In genomic region chr14:60648934-60649814, GRCh38 we compare ENCODE assay signal across 8 cellular contexts. TPM values are rescaled to one million over a fixed set of nuclear protein-coding genes. Genes with fewer than 3 reads are reported as not detected.
DNase-seq lines count a peak whose midpoint lies in the region; ATAC-seq and TF ChIP-seq lines count a peak whose summit lies in the region.

Gene SIX1, minus strand, starts transcription at chr14:60649477. Its CDS starts 288 bp downstream, at chr14:60649189.

- H3K4me1 Mint-ChIP-seq in natural killer cell, result peaks cover 29 to 42% of the 10 kb centered on the region in 2 donors

- peak within 1 kb of the TSS; percentile 92 for H3K4me2 ChIP-seq in fibroblast of lung (ENCODE audit: extremely low read depth, insufficient read depth, low read length)

- CTCF ChIA-PET in GM10248 (lab: Yijun Ruan, JAX), result no interaction called here

- POLR2A ChIA-PET in GM10248 (lab: Yijun Ruan, JAX), result no interaction called here

- H4K20me1 ChIP-seq in fibroblast of lung (ENCODE audit: control insufficient read depth, extremely low read depth, insufficient read depth, low read length), result no peaks in the 10 kb centered on the region

- H3K9me3 ChIP-seq in fibroblast of lung (ENCODE audit: control insufficient read depth, insufficient read depth, low read depth, low read length), result no peaks in the 10 kb centered on the region

- H3K27me3 Mint-ChIP-seq in natural killer cell (ENCODE audit: low read depth in 2 of 2), result peaks cover 68 to 86% of the 10 kb centered on the region in 2 donors

- H3K36me3 ChIP-seq in fibroblast of lung (ENCODE audit: control insufficient read depth, insufficient read depth, low read length), result no peaks in the 10 kb centered on the region

- H3K9me3 Mint-ChIP-seq in natural killer cell, result no peaks in the 10 kb centered on the region

- intact Hi-C loops in natural killer cell (cut with micrococcal nuclease), result no loop called here

- H3K79me2 ChIP-seq in fibroblast of lung (ENCODE audit: control insufficient read depth, insufficient read depth, low read length), result peaks cover 25% of the 10 kb centered on the region

- peaks cover 56% of the 10 kb centered on the region for H3K27me3 ChIP-seq in fibroblast of lung (ENCODE audit: control insufficient read depth, insufficient read depth, low read length)

- H3K27ac ChIP-seq in VCaP (peak within 1 kb of the TSS; percentile 64), fibroblast of lung (ENCODE audit: insufficient read depth, low read length) (peak within 1 kb of the TSS; percentile 55)

- DNase-seq in GM10248 (ENCODE audit: extremely low spot score), result peak; percentile 69
- DNase-seq in NCI-H2081 treated with DMSO at 0.1 percent for 48 hours (lab: John Stamatoyannopoulos, UW), result peak; percentile 53
- peak; percentile 90 to 93 for DNase-seq in fibroblast of lung (ENCODE audit: low read depth in 2 of 2)
- DNase-seq in natural killer cell, result no peak
- no peak for DNase-seq in NK-92 treated with Interleukin-12 subunit alpha and Interleukin-12 subunit beta, amount 100 ng/mL, for 24 hours (lab: John Stamatoyannopoulos, UW)

- no peaks in the 10 kb centered on the region for H3K36me3 Mint-ChIP-seq in natural killer cell

- peak within 1 kb of the TSS; percentile 63 for H3K9ac ChIP-seq in fibroblast of lung (ENCODE audit: insufficient read depth, low read length)

- TF ChIP-seq CTCF in GM10248 (IDR thresholded peaks at IDR 0.05; ENCODE audit: control extremely low read depth, extremely low read depth, low read depth, missing control alignments), result no peak
- no peak for TF ChIP-seq CTCF in VCaP (conservative IDR thresholded peaks at IDR 0.05)
- TF ChIP-seq CTCF in fibroblast of lung (conservative IDR thresholded peaks at IDR 0.05 in 1 of 2, IDR thresholded peaks at IDR 0.05 in 1 of 2; ENCODE audit: low read depth in 1 of 2, low read length in 2 of 2), result no peak
- TF ChIP-seq CTCF in natural killer cell (IDR thresholded peaks at IDR 0.05), result no peak

- no peak within 1 kb of the TSS for H3K27ac Mint-ChIP-seq in natural killer cell

- peaks cover 5% of the 10 kb centered on the region for H3K4me1 ChIP-seq in fibroblast of lung (ENCODE audit: control insufficient read depth, extremely low read depth, insufficient read depth, low read length)

- H3K4me3 ChIP-seq in fibroblast of lung (replicated peaks in 1 of 4; ENCODE audit: control extremely low read depth in 1 of 4, insufficient read depth in 1 of 4, low read depth in 3 of 4, low read length in 4 of 4), result peak within 1 kb of the TSS; percentile 61 to 89 (median 69)

- H2AFZ ChIP-seq in fibroblast of lung (ENCODE audit: low read length), result peak within 1 kb of the TSS; percentile 70

- H3K4me3 Mint-ChIP-seq in natural killer cell, result peak within 1 kb of the TSS; percentile 57

- ATAC-seq in HG02588 (IDR thresholded peaks at IDR 0.05; ENCODE audit: unreplicated experiment), result peak; percentile 71
- peak in 2 of 3 donors; percentile 39 to 53 for ATAC-seq in natural killer cell
- no peak for ATAC-seq in GM18873 (IDR thresholded peaks at IDR 0.05; ENCODE audit: low FRiP score, unreplicated experiment)

RNA-seq across cellular contexts. Expression of gene SIX1, which starts in this region (rescaled TPM):
- total RNA-seq in fibroblast of lung (1.8 and 8.3 TPM in 2 replicates), natural killer cell (not detected)
- 6.9 and 11.3 TPM in 2 replicates for polyA plus RNA-seq in fibroblast of lung
- polyA plus RNA-seq in fibroblast of lung (2012), result 11.0 and 20.1 TPM in 2 replicates
- 2.3 and 9.5 TPM in 2 replicates for polyA minus RNA-seq in fibroblast of lung (ENCODE audit: low replicate concordance)

Comparison
In these comparisons a context has a peak if more than half of its experiments do, and no peak if none do; other contexts are left out.
1. Peak in ATAC-seq in natural killer cell; RNA of the gene not detected or under 1 TPM.
2. DNase-seq: peak in GM10248 (single experiment), NCI-H2081 treated with DMSO at 0.1 percent for 48 hours (single experiment) and fibroblast of lung (2 of 2); none in natural killer cell (single experiment) and NK-92 treated with Interleukin-12 subunit alpha and Interleukin-12 subunit beta, amount 100 ng/mL, for 24 hours (single experiment).